9 cellular contexts compared by ENCODE assay signal in the genomic region with DNA sequence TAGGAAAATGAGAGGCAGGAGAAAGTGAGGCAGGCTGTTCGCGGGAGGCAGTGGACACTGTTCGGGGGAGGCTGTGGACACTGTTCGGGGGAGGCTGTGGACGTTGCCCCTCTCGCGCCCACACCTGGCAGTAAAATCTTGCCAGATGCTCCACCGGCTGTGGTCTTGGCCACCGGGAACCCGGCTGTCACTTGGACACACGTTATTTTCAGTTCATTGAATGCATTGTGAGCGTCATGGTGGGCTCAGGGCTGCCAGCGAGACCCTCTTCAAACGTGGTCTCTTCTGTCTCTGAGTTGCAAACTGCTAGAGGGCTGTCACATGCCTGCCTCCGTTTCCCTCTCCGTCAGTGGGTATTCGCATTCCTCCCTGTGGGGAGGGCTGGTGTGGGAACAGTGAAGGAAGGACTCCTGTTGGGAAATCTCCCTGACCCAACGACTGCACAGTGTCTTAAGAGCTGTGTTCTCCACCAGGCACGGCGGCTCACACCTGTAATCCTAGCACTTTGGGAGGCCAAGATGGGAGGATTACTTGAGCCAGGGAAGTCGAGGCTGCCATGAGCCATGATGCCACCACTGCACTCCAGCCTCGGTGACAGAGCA. TPM values are rescaled to one million over a fixed set of nuclear protein-coding genes. Genes with fewer than 3 reads are reported as not detected.
DNase-seq lines count a peak whose midpoint lies in the region; ATAC-seq, FAIRE-seq and TF ChIP-seq lines count a peak whose summit lies in the region.
"Had no signal": no experiment of that assay in that cellular context is flagged by ENCODE, and none has a peak within 500 bp of the region (broad histone marks: within the 10 kb centered on the region; RNA-seq: fewer than 3 reads in every experiment).

No MANE protein-coding gene starts in this region.

- CTCF ChIA-PET in HEK293 (lab: Yijun Ruan, JAX) = interaction anchor here (0.9 to 1.5 kb wide), 2 partner anchors 19 to 32 kb away, joined by 3 to 4 read pairs; no protein-coding TSS in a partner anchor
- CTCF ChIA-PET in activated CD4-positive, alpha-beta memory T cell treated with anti-CD3 and anti-CD28 coated beads, Interleukin-2, amount 10 ng/mL, durations not matched to agents 7 days and 5 days (lab: Charles Lee) = interaction anchor here (2.8 kb wide), 1 partner anchor 18 kb away, joined by 7 read pairs; no protein-coding TSS in a partner anchor

- POLR2A ChIA-PET in HEK293 (lab: Yijun Ruan, JAX) = interaction anchor here (0.8 kb wide), 1 partner anchor 28 kb away, joined by 4 read pairs; no protein-coding TSS in a partner anchor
- POLR2A ChIA-PET in activated CD4-positive, alpha-beta memory T cell treated with anti-CD3 and anti-CD28 coated beads, Interleukin-2, amount 10 ng/mL, durations not matched to agents 7 days and 5 days (lab: Charles Lee) = no interaction called here

- peak overlapping the region; percentile 51 for H3K4me3 ChIP-seq in HEK293 (ENCODE audit: low read depth, low read length)
- H3K4me3 ChIP-seq in iPS-18a (ENCODE audit: low read length) = peak overlapping the region; percentile 63
- H3K4me3 ChIP-seq in small intestine (ENCODE audit: low read depth in 1 of 2, low read length in 2 of 2) = peak overlapping the region; percentile 59 to 85

- peaks cover 40% of the 10 kb centered on the region for H3K27me3 ChIP-seq in iPS-18a (ENCODE audit: control insufficient read depth, insufficient read depth, low read length)
- H3K27me3 ChIP-seq in small intestine (ENCODE audit: control insufficient read depth in 2 of 2, insufficient read depth in 2 of 2, low read length in 2 of 2) = no peaks in the 10 kb centered on the region

- H3K36me3 Mint-ChIP-seq in activated CD4-positive, alpha-beta memory T cell treated with anti-CD3 and anti-CD28 coated beads, Interleukin-2, amount 10 ng/mL, durations not matched to agents 7 days and 5 days (ENCODE audit: low read depth) = no peaks in the 10 kb centered on the region

- DNase-seq in activated CD4-positive, alpha-beta memory T cell treated with anti-CD3 and anti-CD28 coated beads, Interleukin-2, amount 10 ng/mL, durations not matched to agents 7 days and 5 days = no peak
- DNase-seq in small intestine (peak; percentile 20), EL (no peak), G401 (ENCODE audit: low spot score) (no peak)
- no peak for DNase-seq in stimulated activated CD4-positive, alpha-beta T cell treated with anti-CD3 and anti-CD28 coated beads, Interleukin-4, amount 100 ng/mL, for 4 hours

- H3K27ac Mint-ChIP-seq in activated CD4-positive, alpha-beta memory T cell treated with anti-CD3 and anti-CD28 coated beads, Interleukin-2, amount 10 ng/mL, durations not matched to agents 7 days and 5 days = no peak overlapping the region

- peaks cover 17% of the 10 kb centered on the region for H3K4me1 Mint-ChIP-seq in activated CD4-positive, alpha-beta memory T cell treated with anti-CD3 and anti-CD28 coated beads, Interleukin-2, amount 10 ng/mL, durations not matched to agents 7 days and 5 days

- in situ Hi-C loops in G401 (cut with HindIII; ENCODE audit: low sequenced_read_pairs) = no loop called here

- H3K36me3 ChIP-seq in HEK293 (ENCODE audit: control insufficient read depth in 2 of 2, insufficient read depth in 1 of 2, low read length in 2 of 2) (no peaks in the 10 kb centered on the region), iPS-18a (ENCODE audit: control insufficient read depth, low read depth, low read length) (no peaks in the 10 kb centered on the region), small intestine (ENCODE audit: control insufficient read depth in 2 of 2, insufficient read depth in 2 of 2, low read length in 2 of 2) (peaks cover 0 to 3% of the 10 kb centered on the region in 2 donors)

- 21 to 50% (median 36%) methylated on average over 22 of the region's 22 CpGs for WGBS in small intestine, 3 donors

- no peak overlapping the region for H3K27ac ChIP-seq in HEK293 (ENCODE audit: extremely low read depth, low read depth, low read length)
- H3K27ac ChIP-seq in iPS-18a (ENCODE audit: low read length) = no peak overlapping the region
- peak overlapping the region in 1 of 2 donors; percentile 66 for H3K27ac ChIP-seq in small intestine (ENCODE audit: low read depth in 1 of 2, low read length in 1 of 2)

- H3K4me3 Mint-ChIP-seq in activated CD4-positive, alpha-beta memory T cell treated with anti-CD3 and anti-CD28 coated beads, Interleukin-2, amount 10 ng/mL, durations not matched to agents 7 days and 5 days = peak overlapping the region; percentile 57

- no peak overlapping the region for H3K9ac ChIP-seq in iPS-18a (ENCODE audit: low read length)

- no peak for ATAC-seq in HG03378 (IDR thresholded peaks at IDR 0.05; ENCODE audit: unreplicated experiment)

- no peaks in the 10 kb centered on the region; the same call in 1 of the 2 replicates for H3K4me1 ChIP-seq in HEK293 (ENCODE audit: control insufficient read depth, insufficient read depth, low read length)
- peaks cover 11% of the 10 kb centered on the region for H3K4me1 ChIP-seq in iPS-18a (ENCODE audit: control insufficient read depth, low read depth, low read length)
- H3K4me1 ChIP-seq in small intestine (ENCODE audit: control insufficient read depth in 2 of 2, insufficient read depth in 1 of 2, low read depth in 1 of 2, low read length in 1 of 2) = peaks cover 3 to 6% of the 10 kb centered on the region in 2 donors

- peaks cover 2% of the 10 kb centered on the region for H3K27me3 Mint-ChIP-seq in activated CD4-positive, alpha-beta memory T cell treated with anti-CD3 and anti-CD28 coated beads, Interleukin-2, amount 10 ng/mL, durations not matched to agents 7 days and 5 days

- H3K9me3 ChIP-seq in HEK293 (ENCODE audit: control insufficient read depth, insufficient read depth, low read depth, low read length) (no peaks in the 10 kb centered on the region), iPS-18a (ENCODE audit: control insufficient read depth, low read depth, low read length) (no peaks in the 10 kb centered on the region), small intestine (ENCODE audit: control insufficient read depth, low read depth) (no peaks in the 10 kb centered on the region)

- no peaks in the 10 kb centered on the region for H3K9me3 Mint-ChIP-seq in activated CD4-positive, alpha-beta memory T cell treated with anti-CD3 and anti-CD28 coated beads, Interleukin-2, amount 10 ng/mL, durations not matched to agents 7 days and 5 days

- no peak for FAIRE-seq in small intestine (lab: Jason Lieb, UNC)

- no peak for TF ChIP-seq CTCF in HEK293 (tag by site-specific recombination; IDR thresholded peaks at IDR 0.05)

TF ChIP-seq in HEK293, 187 proteins besides CTCF, POLR2A, EP300 and RAD21:
- TF ChIP-seq ZNF791 (tag by site-specific recombination; IDR thresholded peaks at IDR 0.05) (no peak), ZNF140 (tag by site-specific recombination; IDR thresholded peaks at IDR 0.05) (no peak), SP3 (tag by site-specific recombination; IDR thresholded peaks at IDR 0.05) (no peak), KLF16 (tag by site-specific recombination; IDR thresholded peaks at IDR 0.05) (no peak)

RNA-seq across cellular contexts. Expression of gene PRR5, which starts 1.4 kb away (rescaled TPM):
- 10 to 100 TPM; 22.1 to 22.6 TPM for total RNA-seq in activated CD4-positive, alpha-beta memory T cell treated with anti-CD3 and anti-CD28 coated beads, Interleukin-2, amount 10 ng/mL, durations not matched to agents 7 days and 5 days
- polyA plus RNA-seq in small intestine = 10 to 100 TPM; 37.0 to 80.5 (median 73.1) TPM
- 46.5 and 57.9 TPM in 2 replicates for total RNA-seq in G401 (2014; rRNA removed; shearing (Covaris generic))

RNA-seq across cellular contexts. Expression of gene ARHGAP8, which starts 49.0 kb away (rescaled TPM):
- total RNA-seq in activated CD4-positive, alpha-beta memory T cell treated with anti-CD3 and anti-CD28 coated beads, Interleukin-2, amount 10 ng/mL, durations not matched to agents 7 days and 5 days = under 1 TPM; 0.70 to 0.78 TPM
- 10 to 100 TPM in 1 of 3 donors, 1 to 10 TPM in 2; 1.6 to 11.9 (median 6.8) TPM for polyA plus RNA-seq in small intestine
- 15.7 and 20.5 TPM in 2 replicates for total RNA-seq in G401 (2014; rRNA removed; shearing (Covaris generic))
- total RNA-seq: HT1080 had no signal
